ENCODE assay signal across 24 cellular contexts in genomic region chr7:44819292-44819691, GRCh38.
"Had no signal": no experiment of that assay in that cellular context is flagged by ENCODE, and none has a peak within 500 bp of the region (broad histone marks: within the 10 kb centered on the region; RNA-seq: fewer than 3 reads in every experiment).

No MANE protein-coding gene starts in this region.

- H3K9me3 Mint-ChIP-seq: activated CD4-positive, alpha-beta T cell treated with anti-CD3 and anti-CD28 coated beads, Interleukin-2, amount 10 ng/mL, durations not matched to agents 7 days and 5 days; activated CD8-positive, alpha-beta T cell treated with anti-CD3 and anti-CD28 coated beads for 36 hours; activated naive CD4-positive, alpha-beta T cell treated with anti-CD3 and anti-CD28 coated beads, Interleukin-2, amount 50 U/mL, for 72 hours; activated T-cell treated with anti-CD3 and anti-CD28 coated beads, Interleukin-2, amount 50 U/mL, for 4 hours; activated T-helper 17 cell treated with anti-CD3 and anti-CD28 coated beads, Interleukin-2, amount 50 U/mL, for 72 hours; dendritic cell treated with granulocyte-macrophage colony-stimulating factor and Interleukin-4, amounts not matched to agents 40 ng/mL and 50 ng/mL, for 4 days; natural killer cell treated with Interleukin-12 subunit alpha and Interleukin-12 subunit beta and Interleukin-15 and Interleukin-18, amount 100 ng/mL, for 72 hours had no signal

- H3K27me3 Mint-ChIP-seq: activated CD4-positive, alpha-beta T cell treated with anti-CD3 and anti-CD28 coated beads, Interleukin-2, amount 10 ng/mL, durations not matched to agents 7 days and 5 days; activated CD8-positive, alpha-beta T cell treated with anti-CD3 and anti-CD28 coated beads for 36 hours; activated T-helper 17 cell treated with anti-CD3 and anti-CD28 coated beads, Interleukin-2, amount 50 U/mL, for 72 hours; dendritic cell treated with granulocyte-macrophage colony-stimulating factor and Interleukin-4, amounts not matched to agents 40 ng/mL and 50 ng/mL, for 4 days; natural killer cell treated with Interleukin-12 subunit alpha and Interleukin-12 subunit beta and Interleukin-15 and Interleukin-18, amount 100 ng/mL, for 72 hours had no signal

- H3K4me1 ChIP-seq: breast epithelium, esophagus squamous epithelium, psoas muscle had no signal

- H3K9me3 ChIP-seq: breast epithelium, esophagus squamous epithelium, heart right ventricle, left lung, lower lobe of right lung, mucosa of descending colon, neutrophil, ovary, psoas muscle, tibial nerve had no signal

- ATAC-seq: activated CD8-positive, alpha-beta T cell treated with anti-CD3 and anti-CD28 coated beads for 36 hours; activated naive CD4-positive, alpha-beta T cell treated with anti-CD3 and anti-CD28 coated beads, Interleukin-2, amount 50 U/mL, for 72 hours; activated T-cell treated with anti-CD3 and anti-CD28 coated beads, Interleukin-2, amount 50 U/mL, for 4 hours; activated T-helper 17 cell treated with anti-CD3 and anti-CD28 coated beads, Interleukin-2, amount 50 U/mL, for 72 hours; heart right ventricle; left lung; lower lobe of right lung; mucosa of descending colon; natural killer cell treated with Interleukin-12 subunit alpha and Interleukin-12 subunit beta and Interleukin-15 and Interleukin-18, amount 100 ng/mL, for 72 hours; psoas muscle had no signal

- H3K4me3 Mint-ChIP-seq: activated CD4-positive, alpha-beta T cell treated with anti-CD3 and anti-CD28 coated beads, Interleukin-2, amount 10 ng/mL, durations not matched to agents 7 days and 5 days; activated CD8-positive, alpha-beta T cell treated with anti-CD3 and anti-CD28 coated beads for 36 hours; activated T-cell treated with anti-CD3 and anti-CD28 coated beads, Interleukin-2, amount 50 U/mL, for 4 hours; activated T-helper 17 cell treated with anti-CD3 and anti-CD28 coated beads, Interleukin-2, amount 50 U/mL, for 72 hours; dendritic cell treated with granulocyte-macrophage colony-stimulating factor and Interleukin-4, amounts not matched to agents 40 ng/mL and 50 ng/mL, for 4 days; natural killer cell treated with Interleukin-12 subunit alpha and Interleukin-12 subunit beta and Interleukin-15 and Interleukin-18, amount 100 ng/mL, for 72 hours had no signal

- H3K27ac Mint-ChIP-seq: activated CD4-positive, alpha-beta T cell treated with anti-CD3 and anti-CD28 coated beads, Interleukin-2, amount 10 ng/mL, durations not matched to agents 7 days and 5 days; activated CD8-positive, alpha-beta T cell treated with anti-CD3 and anti-CD28 coated beads for 36 hours; activated naive CD4-positive, alpha-beta T cell treated with anti-CD3 and anti-CD28 coated beads, Interleukin-2, amount 50 U/mL, for 72 hours; activated T-helper 17 cell treated with anti-CD3 and anti-CD28 coated beads, Interleukin-2, amount 50 U/mL, for 72 hours; dendritic cell treated with granulocyte-macrophage colony-stimulating factor and Interleukin-4, amounts not matched to agents 40 ng/mL and 50 ng/mL, for 4 days; natural killer cell treated with Interleukin-12 subunit alpha and Interleukin-12 subunit beta and Interleukin-15 and Interleukin-18, amount 100 ng/mL, for 72 hours had no signal

- H3K36me3 Mint-ChIP-seq: activated naive CD4-positive, alpha-beta T cell treated with anti-CD3 and anti-CD28 coated beads, Interleukin-2, amount 50 U/mL, for 72 hours; natural killer cell treated with Interleukin-12 subunit alpha and Interleukin-12 subunit beta and Interleukin-15 and Interleukin-18, amount 100 ng/mL, for 72 hours had no signal

- H3K27ac ChIP-seq: breast epithelium, esophagus squamous epithelium, heart right ventricle, left lung, lower lobe of right lung, neutrophil, ovary, psoas muscle, tibial nerve had no signal

- H3K27me3 ChIP-seq: breast epithelium, esophagus squamous epithelium, heart right ventricle, left lung, neutrophil, ovary, tibial nerve had no signal

- H3K36me3 ChIP-seq: breast epithelium, esophagus squamous epithelium, heart right ventricle, left lung, lower lobe of right lung, neutrophil, ovary, tibial nerve had no signal

- DNase-seq: activated CD4-positive, alpha-beta T cell treated with anti-CD3 and anti-CD28 coated beads for 1 hour; activated CD4-positive, alpha-beta T cell treated with anti-CD3 and anti-CD28 coated beads, Interleukin-2, amount 10 ng/mL, durations not matched to agents 7 days and 5 days; activated CD8-positive, alpha-beta T cell treated with anti-CD3 and anti-CD28 coated beads for 36 hours; activated naive CD4-positive, alpha-beta T cell; activated T-cell treated with anti-CD3 and anti-CD28 coated beads, Interleukin-2, amount 50 U/mL, for 4 hours; central memory CD4-positive, alpha-beta T cell; esophagus squamous epithelium; foreskin melanocyte; heart right ventricle; left lung; lower lobe of right lung; mesenchymal stem cell; mucosa of descending colon; ovary; psoas muscle; stimulated activated naive CD4-positive, alpha-beta T cell; T-helper 2 cell had no signal

- H3K4me3 ChIP-seq: breast epithelium, esophagus squamous epithelium, heart right ventricle, left lung, lower lobe of right lung, mucosa of descending colon, ovary, psoas muscle, tibial nerve had no signal
